In genomic region chr6:166019214-166019613, GRCh38 we compare ENCODE assay signal across 32 cellular contexts.
"Had no signal": no experiment of that assay in that cellular context is flagged by ENCODE, and none has a peak within 500 bp of the region (broad histone marks: within the 10 kb centered on the region; RNA-seq: fewer than 3 reads in every experiment).

No MANE protein-coding gene starts in this region.

- H3K27me3 Mint-ChIP-seq: T-helper 17 cell had no signal

- H3K4me3 ChIP-seq: adrenal gland, body of pancreas had no signal

- H3K27ac ChIP-seq: adrenal gland, body of pancreas had no signal

- DNase-seq: activated CD4-positive, alpha-beta T cell treated with anti-CD3 and anti-CD28 coated beads for 36 hours; activated CD4-positive, alpha-beta T cell treated with anti-CD3 and anti-CD28 coated beads, Interleukin-2, amount 50 U/mL, for 1 hour; activated CD4-positive, alpha-beta T cell treated with anti-CD3 and anti-CD28 coated beads, Interleukin-2, amount 50 U/mL, for 48 hours; activated CD4-positive, CD25-positive, alpha-beta regulatory T cell; activated CD4-positive, CD25-positive, alpha-beta regulatory T cell treated with anti-CD3 and anti-CD28 coated beads, Interleukin-2, amount 50 U/mL, for 72 hours; activated CD8-positive, alpha-beta memory T cell treated with anti-CD3 and anti-CD28 coated beads for 24 hours; activated CD8-positive, alpha-beta T cell treated with anti-CD3 and anti-CD28 coated beads for 36 hours; activated effector memory CD4-positive, alpha-beta T cell treated with anti-CD3 and anti-CD28 coated beads, Interleukin-2, amount 50 U/mL, for 16 hours; activated naive CD4-positive, alpha-beta T cell treated with anti-CD3 and anti-CD28 coated beads for 36 hours; activated naive CD8-positive, alpha-beta T cell treated with anti-CD3 and anti-CD28 coated beads for 36 hours; activated naive CD8-positive, alpha-beta T cell treated with anti-CD3 and anti-CD28 coated beads, Interleukin-2, amount 50 U/mL, for 24 hours; activated T-cell treated with anti-CD3 and anti-CD28 coated beads, Interleukin-2, amount 50 U/mL, for 1 hour; activated T-cell treated with anti-CD3 and anti-CD28 coated beads, Interleukin-2, amount 50 U/mL, for 48 hours; adrenal gland; amygdala; aorta; body of pancreas; caudate nucleus; cortex of kidney; dermis blood vessel endothelial cell; effector CD4-positive, alpha-beta T cell; effector memory CD8-positive, alpha-beta T cell; erythroblast; foreskin fibroblast; head of caudate nucleus; T-helper 1 cell; T-helper 17 cell had no signal

- H3K36me3 Mint-ChIP-seq: activated naive CD8-positive, alpha-beta T cell treated with anti-CD3 and anti-CD28 coated beads for 36 hours had no signal

- H3K27me3 ChIP-seq: adrenal gland, body of pancreas had no signal

- H3K36me3 ChIP-seq: adrenal gland had no signal

- H3K9me3 ChIP-seq: body of pancreas had no signal

- FAIRE-seq: colon, frontal cortex had no signal

- H3K27ac Mint-ChIP-seq: activated CD4-positive, alpha-beta T cell treated with anti-CD3 and anti-CD28 coated beads for 36 hours; activated CD8-positive, alpha-beta T cell treated with anti-CD3 and anti-CD28 coated beads for 36 hours; activated naive CD4-positive, alpha-beta T cell treated with anti-CD3 and anti-CD28 coated beads for 36 hours; activated naive CD4-positive, alpha-beta T cell treated with anti-CD3 and anti-CD28 coated beads, Interleukin-2, amount 50 U/mL, for 24 hours; activated naive CD8-positive, alpha-beta T cell treated with anti-CD3 and anti-CD28 coated beads for 36 hours; activated naive CD8-positive, alpha-beta T cell treated with anti-CD3 and anti-CD28 coated beads, Interleukin-2, amount 50 U/mL, for 24 hours; activated T-helper 1 cell treated with anti-CD3 and anti-CD28 coated beads, Interleukin-12 subunit alpha, Interleukin-12 subunit beta, Interleukin-2, Interleukin-4 antibody, amounts not matched to agents 30 ng/mL and 10 ng/mL and 1 ng/mL, durations not matched to agents 14 hours and 24 hours and 36 hours; activated T-helper 2 cell treated with anti-CD3 and anti-CD28 coated beads, Interferon-gamma antibody, Interleukin-2, Interleukin-4, amounts not matched to agents 10 μg/mL and 5 μg/mL and 100 μg/mL, durations not matched to agents 14 hours and 24 hours and 36 hours; effector memory CD8-positive, alpha-beta T cell; T-helper 17 cell had no signal

- H3K4me3 Mint-ChIP-seq: activated CD4-positive, alpha-beta T cell treated with anti-CD3 and anti-CD28 coated beads for 36 hours; activated CD8-positive, alpha-beta T cell treated with anti-CD3 and anti-CD28 coated beads for 36 hours; activated naive CD4-positive, alpha-beta T cell treated with anti-CD3 and anti-CD28 coated beads for 36 hours; activated naive CD4-positive, alpha-beta T cell treated with anti-CD3 and anti-CD28 coated beads, Interleukin-2, amount 50 U/mL, for 24 hours; activated naive CD8-positive, alpha-beta T cell treated with anti-CD3 and anti-CD28 coated beads for 36 hours; activated naive CD8-positive, alpha-beta T cell treated with anti-CD3 and anti-CD28 coated beads, Interleukin-2, amount 50 U/mL, for 24 hours; activated T-helper 1 cell treated with anti-CD3 and anti-CD28 coated beads, Interleukin-12 subunit alpha, Interleukin-12 subunit beta, Interleukin-2, Interleukin-4 antibody, amounts not matched to agents 30 ng/mL and 10 ng/mL and 1 ng/mL, durations not matched to agents 14 hours and 24 hours and 36 hours; effector memory CD8-positive, alpha-beta T cell; T-helper 17 cell had no signal

- H3K4me1 ChIP-seq: adrenal gland, body of pancreas had no signal

- ATAC-seq: activated CD4-positive, alpha-beta T cell treated with anti-CD3 and anti-CD28 coated beads for 36 hours; activated CD8-positive, alpha-beta T cell treated with anti-CD3 and anti-CD28 coated beads for 36 hours; activated naive CD8-positive, alpha-beta T cell treated with anti-CD3 and anti-CD28 coated beads, Interleukin-2, amount 50 U/mL, for 24 hours; body of pancreas; effector memory CD8-positive, alpha-beta T cell; T-helper 17 cell had no signal

- H3K4me1 Mint-ChIP-seq: activated CD4-positive, alpha-beta T cell treated with anti-CD3 and anti-CD28 coated beads for 36 hours; activated naive CD4-positive, alpha-beta T cell treated with anti-CD3 and anti-CD28 coated beads, Interleukin-2, amount 50 U/mL, for 24 hours; activated naive CD8-positive, alpha-beta T cell treated with anti-CD3 and anti-CD28 coated beads for 36 hours; activated naive CD8-positive, alpha-beta T cell treated with anti-CD3 and anti-CD28 coated beads, Interleukin-2, amount 50 U/mL, for 24 hours; T-helper 17 cell had no signal
